In the genomic region with DNA sequence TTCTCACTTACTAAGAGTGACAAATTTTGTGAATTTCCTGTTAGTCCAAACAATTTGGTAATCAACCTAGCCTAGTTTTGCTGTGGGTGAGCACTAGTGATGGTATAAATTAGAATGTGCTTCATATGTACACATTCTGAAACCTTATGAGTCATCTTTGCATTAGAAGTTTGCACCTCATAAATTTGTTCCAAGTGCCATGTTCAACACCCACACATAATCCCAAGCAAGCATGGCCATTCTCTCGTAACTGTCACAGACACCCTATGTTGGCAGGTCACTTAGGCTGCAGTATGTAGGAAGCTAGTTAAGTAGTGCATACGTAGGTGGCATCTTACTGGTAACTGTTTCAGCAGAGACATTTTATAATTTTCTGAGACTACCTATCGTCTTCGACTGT, we compare ENCODE assay signal across 13 cellular contexts. TPM values are rescaled to one million over a fixed set of nuclear protein-coding genes. Genes with fewer than 3 reads are reported as not detected.
DNase-seq lines count a peak whose midpoint lies in the region; ATAC-seq and TF ChIP-seq lines count a peak whose summit lies in the region.
"Had no signal": no experiment of that assay in that cellular context is flagged by ENCODE, and none has a peak within 500 bp of the region (broad histone marks: within the 10 kb centered on the region; RNA-seq: fewer than 3 reads in every experiment).

No MANE protein-coding gene starts in this region.

- intact Hi-C loops in natural killer cell (cut with micrococcal nuclease) = loop anchor here (5.0 kb wide), 1 partner anchor 163 kb away; the partner anchor contains the start of gene NEMP2
- intact Hi-C loops in PC-9 (cut with micrococcal nuclease; ENCODE audit: unreplicated experiment) = no loop called here
- intact Hi-C loops in posterior vena cava (cut with DNase I) = no loop called here

- no peaks in the 10 kb centered on the region for H3K4me1 ChIP-seq in PC-9 (replicated peaks; ENCODE audit: insufficient read depth)
- H3K4me1 ChIP-seq: A549, gastroesophageal sphincter had no signal

- peak; percentile 47 for DNase-seq in activated CD4-positive, alpha-beta T cell treated with anti-CD3 and anti-CD28 coated beads for 48 hours
- DNase-seq in activated CD4-positive, alpha-beta T cell treated with anti-CD3 and anti-CD28 coated beads, Interleukin-2, amount 50 U/mL, for 1 hour = no peak
- DNase-seq in WTC11 (ENCODE audit: low spot score) = no peak
- DNase-seq in natural killer cell = peak; percentile 25
- no peak for DNase-seq in PC-9
- no peak for DNase-seq in posterior vena cava (ENCODE audit: low spot score)
- no peak for DNase-seq in AG08395 (ENCODE audit: low spot score)
- DNase-seq: NCI-H226, RPMI8226 had no signal

- H3K9me3 ChIP-seq in PC-9 (ENCODE audit: insufficient read depth, low read depth) = no peaks in the 10 kb centered on the region
- H3K9me3 ChIP-seq: A549, gastroesophageal sphincter had no signal

- TF ChIP-seq CTCF in WTC11 (IDR thresholded peaks at IDR 0.05) (no peak), natural killer cell (IDR thresholded peaks at IDR 0.05) (no peak), PC-9 (conservative IDR thresholded peaks at IDR 0.05) (no peak)

- no peaks in the 10 kb centered on the region for H3K36me3 ChIP-seq in PC-9 (ENCODE audit: low read depth)

- CTCF ChIA-PET in WTC11 (lab: Charles Lee) (no interaction called here), PC-9 (lab: Charles Lee) (no interaction called here)

- no peaks in the 10 kb centered on the region for H4K20me1 ChIP-seq in PC-9 (ENCODE audit: insufficient read depth)

- no peak overlapping the region for H3K4me2 ChIP-seq in PC-9
- H3K4me2 ChIP-seq: A549 had no signal

- H3K9me2 ChIP-seq in PC-9 (ENCODE audit: insufficient read depth) = no peaks in the 10 kb centered on the region

- H3K27ac ChIP-seq in PC-9 = no peak overlapping the region
- H3K27ac ChIP-seq: A549, gastroesophageal sphincter had no signal

- H3K27me3 ChIP-seq in PC-9 (ENCODE audit: insufficient read depth, low read depth) = no peaks in the 10 kb centered on the region
- H3K27me3 ChIP-seq: gastroesophageal sphincter had no signal

- H3K79me2 ChIP-seq in PC-9 (ENCODE audit: low read depth) = no peaks in the 10 kb centered on the region

- H3K9me3 Mint-ChIP-seq in WTC11 (no peaks in the 10 kb centered on the region), natural killer cell (no peaks in the 10 kb centered on the region)

- H3K4me3 Mint-ChIP-seq in WTC11 (no peak overlapping the region), natural killer cell (peak overlapping the region; percentile 8)

- ATAC-seq in GM21786 (IDR thresholded peaks at IDR 0.05; ENCODE audit: unreplicated experiment) (peak; percentile 52), WTC11 (no peak), natural killer cell (peak; percentile 88 to 93 (median 89))
- ATAC-seq: A549, gastroesophageal sphincter, left lobe of liver had no signal

- no peak overlapping the region for H3K4me3 ChIP-seq in PC-9
- H3K4me3 ChIP-seq: A549, gastroesophageal sphincter had no signal

- H3K27me3 Mint-ChIP-seq in WTC11 (ENCODE audit: low read depth) = no peaks in the 10 kb centered on the region
- no peaks in the 10 kb centered on the region for H3K27me3 Mint-ChIP-seq in natural killer cell (ENCODE audit: low read depth in 2 of 2)

- peak overlapping the region; percentile 31 for H3K27ac Mint-ChIP-seq in WTC11
- H3K27ac Mint-ChIP-seq in natural killer cell = peak overlapping the region; percentile 71 to 93

- peaks cover 62% of the 10 kb centered on the region for H3K4me1 Mint-ChIP-seq in WTC11
- H3K4me1 Mint-ChIP-seq in natural killer cell = peaks cover 11 to 15% of the 10 kb centered on the region in 2 donors

- no peaks in the 10 kb centered on the region for H3F3A ChIP-seq in PC-9 (ENCODE audit: insufficient read depth, low read depth)

- no peak overlapping the region for H2AFZ ChIP-seq in PC-9

- no peaks in the 10 kb centered on the region for H3K36me3 Mint-ChIP-seq in WTC11
- H3K36me3 Mint-ChIP-seq in natural killer cell = no peaks in the 10 kb centered on the region

- BruUV-seq in PC-9 (replicated peaks; lab: Mats Ljungman, UMichigan) = no TSS peak

- POLR2A ChIA-PET in WTC11 (lab: Charles Lee) (no interaction called here), PC-9 (lab: Charles Lee; ENCODE audit: unreplicated experiment) (no interaction called here)

TF ChIP-seq in WTC11, 78 proteins besides CTCF, POLR2A, EP300 and RAD21:
- TF ChIP-seq ZNF121 (CRISPR knock-in tag; IDR thresholded peaks at IDR 0.05) (no peak), SMAD3 (CRISPR knock-in tag; IDR thresholded peaks at IDR 0.05; ENCODE audit: borderline replicate concordance) (no peak), ZNF671 (CRISPR knock-in tag; IDR thresholded peaks at IDR 0.05) (no peak), PRRX2 (CRISPR knock-in tag; IDR thresholded peaks at IDR 0.05) (no peak), GABPB1 (CRISPR knock-in tag; IDR thresholded peaks at IDR 0.05) (no peak), HMGXB4 (CRISPR knock-in tag; IDR thresholded peaks at IDR 0.05) (no peak), CREB1 (CRISPR knock-in tag; IDR thresholded peaks at IDR 0.05) (no peak), HMGA2 (CRISPR knock-in tag; IDR thresholded peaks at IDR 0.05) (no peak), TCF7 (CRISPR knock-in tag; IDR thresholded peaks at IDR 0.05; ENCODE audit: low read depth) (no peak), ATF6 (CRISPR knock-in tag; IDR thresholded peaks at IDR 0.05) (no peak), IRF2 (CRISPR knock-in tag; IDR thresholded peaks at IDR 0.05; ENCODE audit: borderline replicate concordance, low read depth) (no peak), ZNF512 (CRISPR knock-in tag; IDR thresholded peaks at IDR 0.05; ENCODE audit: borderline replicate concordance) (no peak)

RNA-seq across cellular contexts. Expression of gene NAB1, which starts 46.9 kb away (rescaled TPM):
- total RNA-seq in WTC11 (2021) = 30.2 to 32.0 TPM (median 31.2 TPM) in 3 replicates
- 10 to 100 TPM; 31.2 to 42.0 (median 37.8) TPM for total RNA-seq in natural killer cell
- total RNA-seq in PC-9 (2021) = 17.0 and 22.9 TPM in 2 replicates
- total RNA-seq in posterior vena cava = 10 to 100 TPM; 40.9 to 41.7 TPM

Comparison
In these comparisons a context has a peak if more than half of its experiments do, and no peak if none do; other contexts are left out.
1. DNase-seq: peak in activated CD4-positive, alpha-beta T cell treated with anti-CD3 and anti-CD28 coated beads for 48 hours (single experiment) and natural killer cell (single experiment); none in activated CD4-positive, alpha-beta T cell treated with anti-CD3 and anti-CD28 coated beads, Interleukin-2, amount 50 U/mL, for 1 hour (single experiment), WTC11 (single experiment), PC-9 (0 of 2), posterior vena cava (single experiment) and AG08395 (single experiment).